23 cellular contexts compared by ENCODE assay signal in the genomic region with DNA sequence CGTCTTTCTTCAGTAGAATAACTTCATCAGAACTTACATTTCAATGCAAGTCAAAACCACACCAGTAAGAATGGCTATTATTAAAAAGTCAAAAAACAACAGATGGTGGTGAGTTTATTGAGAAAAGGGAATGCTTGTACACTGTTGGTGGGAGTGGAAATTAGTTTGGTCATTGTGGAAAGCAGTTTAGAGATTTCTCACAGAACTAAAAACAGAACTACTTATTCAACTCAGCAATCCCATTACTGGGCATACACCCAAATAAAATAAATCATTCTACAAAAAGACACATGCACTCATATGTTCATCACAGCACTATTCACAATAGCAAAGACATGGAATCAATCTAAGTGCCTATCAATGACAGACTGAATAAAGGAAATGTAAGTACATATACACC.
DNase-seq lines count a peak whose midpoint lies in the region; ATAC-seq, FAIRE-seq and TF ChIP-seq lines count a peak whose summit lies in the region.
"Had no signal": no experiment of that assay in that cellular context is flagged by ENCODE, and none has a peak within 500 bp of the region (broad histone marks: within the 10 kb centered on the region; RNA-seq: fewer than 3 reads in every experiment).

No MANE protein-coding gene starts in this region.

- H3K27ac ChIP-seq in small intestine (ENCODE audit: low read depth in 1 of 2, low read length in 1 of 2) (no peak overlapping the region), left lung (no peak overlapping the region)
- H3K27ac ChIP-seq: GM23248 had no signal

- ATAC-seq in left lung, result no peak
- ATAC-seq: SK-N-SH treated with all-trans-retinoic acid at 6 μM for 48 hours had no signal

- H3K27me3 ChIP-seq in small intestine (ENCODE audit: control insufficient read depth in 2 of 2, insufficient read depth in 2 of 2, low read length in 2 of 2), result no peaks in the 10 kb centered on the region
- no peaks in the 10 kb centered on the region for H3K27me3 ChIP-seq in left lung

- no peak for FAIRE-seq in small intestine (lab: Jason Lieb, UNC)
- FAIRE-seq: GM12878, GM19239, RCC 7860 had no signal

- H3K27me3 Mint-ChIP-seq in osteocyte (ENCODE audit: unreplicated experiment), result no peaks in the 10 kb centered on the region

- 74 to 83% (median 75%) methylated on average over 1 of the region's 1 CpG for WGBS in small intestine, 3 donors

- in situ Hi-C loops in astrocyte of the cerebellum (cut with HindIII; ENCODE audit: low sequenced_read_pairs), result loop anchor here (5.0 kb wide), 2 partner anchors 47 to 98 kb away; no protein-coding TSS in a partner anchor

- H3K4me1 ChIP-seq in small intestine (ENCODE audit: control insufficient read depth in 2 of 2, insufficient read depth in 1 of 2, low read depth in 1 of 2, low read length in 1 of 2) (no peaks in the 10 kb centered on the region), left lung (no peaks in the 10 kb centered on the region)

- H3K36me3 ChIP-seq in small intestine (ENCODE audit: control insufficient read depth in 2 of 2, insufficient read depth in 2 of 2, low read length in 2 of 2) (no peaks in the 10 kb centered on the region), left lung (peaks cover 0 to 4% of the 10 kb centered on the region in 2 donors)

- H3K4me3 ChIP-seq in astrocyte of the cerebellum (ENCODE audit: low read depth, low read length) (no peak overlapping the region), fibroblast of mammary gland (ENCODE audit: control insufficient read depth, low read depth, low read length) (no peak overlapping the region), small intestine (ENCODE audit: low read depth in 1 of 2, low read length in 2 of 2) (no peak overlapping the region), left lung (no peak overlapping the region)
- H3K4me3 ChIP-seq: GM12878, GM23248 had no signal

- peaks cover 4% of the 10 kb centered on the region for H3K36me3 Mint-ChIP-seq in osteocyte (ENCODE audit: unreplicated experiment)
- H3K36me3 Mint-ChIP-seq: CD4-positive, CD25-positive, alpha-beta regulatory T cell had no signal

- H3K9me3 Mint-ChIP-seq in osteocyte (ENCODE audit: unreplicated experiment), result peaks cover 14% of the 10 kb centered on the region

- H3K4me3 Mint-ChIP-seq in osteocyte (ENCODE audit: unreplicated experiment), result no peak overlapping the region
- H3K4me3 Mint-ChIP-seq: B cell; CD4-positive, CD25-positive, alpha-beta regulatory T cell had no signal

- H3K9me3 ChIP-seq in small intestine (ENCODE audit: control insufficient read depth, low read depth), result no peaks in the 10 kb centered on the region
- no peaks in the 10 kb centered on the region for H3K9me3 ChIP-seq in left lung

- peak; percentile 3 for DNase-seq in LHCN-M2 (ENCODE audit: low read depth)
- peak; percentile 38 for DNase-seq in astrocyte of the cerebellum (ENCODE audit: low read depth)
- peak; percentile 13 for DNase-seq in fibroblast of mammary gland (ENCODE audit: low read depth)
- no peak for DNase-seq in osteocyte (ENCODE audit: extremely low spot score, unreplicated experiment)
- DNase-seq in small intestine, result no peak
- DNase-seq in AG20443 (ENCODE audit: low spot score), result no peak
- DNase-seq in left lung, result no peak
- DNase-seq: CD4-positive, CD25-positive, alpha-beta regulatory T cell; COR-L47; DMS153; GM23248; HCEC 1CT; Kasumi-1; MM.1S; NCI-H1092; NCI-H1436 treated with DMSO at 0.1 percent for 48 hours; NCI-H2029; SHP77 treated with DMSO at 0.1 percent for 48 hours had no signal

- intact Hi-C loops in left lung (cut with DNase I), result loop anchor here in 1 of 2 donors (10.0 kb wide), 1 partner anchor 125 kb away; no protein-coding TSS in a partner anchor

- peaks cover 14% of the 10 kb centered on the region for H3K4me1 Mint-ChIP-seq in osteocyte (ENCODE audit: unreplicated experiment)
- H3K4me1 Mint-ChIP-seq: B cell; CD4-positive, CD25-positive, alpha-beta regulatory T cell had no signal

- peak overlapping the region; percentile 54 for H3K27ac Mint-ChIP-seq in osteocyte (ENCODE audit: unreplicated experiment)
- H3K27ac Mint-ChIP-seq: B cell; CD4-positive, CD25-positive, alpha-beta regulatory T cell had no signal

- TF ChIP-seq CTCF in astrocyte of the cerebellum (IDR thresholded peaks at IDR 0.05; ENCODE audit: low read depth, low read length, missing control alignments) (no peak), fibroblast of mammary gland (conservative IDR thresholded peaks at IDR 0.05; ENCODE audit: control insufficient read depth, insufficient read depth, low read depth, low read length) (no peak), osteocyte (IDR thresholded peaks at IDR 0.05) (no peak), left lung (IDR thresholded peaks at IDR 0.05) (no peak)

Comparison
In these comparisons a context has a peak if more than half of its experiments do, and no peak if none do; other contexts are left out.
1. DNase-seq: peak in LHCN-M2 (single experiment), astrocyte of the cerebellum (single experiment) and fibroblast of mammary gland (single experiment); none in osteocyte (single experiment), small intestine (single experiment), AG20443 (single experiment) and left lung (0 of 2).